10 cellular contexts compared by ENCODE assay signal in genomic region chr19:13987101-13987890, GRCh38. TPM values are rescaled to one million over a fixed set of nuclear protein-coding genes. Genes with fewer than 3 reads are reported as not detected.
DNase-seq lines count a peak whose midpoint lies in the region; ATAC-seq, FAIRE-seq and TF ChIP-seq lines count a peak whose summit lies in the region.
"Had no signal": no experiment of that assay in that cellular context is flagged by ENCODE, and none has a peak within 500 bp of the region (broad histone marks: within the 10 kb centered on the region; RNA-seq: fewer than 3 reads in every experiment).

No MANE protein-coding gene starts in this region.

- peak overlapping the region; percentile 54 for H3K4me3 Mint-ChIP-seq in T-helper 1 cell treated with Interleukin-12 subunit alpha and Interleukin-12 subunit beta and Interleukin-4 antibody, amounts not matched to agents 30 μg/mL and 1 μg/mL, for 36 hours
- H3K4me3 Mint-ChIP-seq in activated T-cell treated with anti-CD3 and anti-CD28 coated beads, Interleukin-2, amount 50 U/mL, for 4 hours = peak overlapping the region; percentile 67

- no peak for ATAC-seq in activated T-cell treated with anti-CD3 and anti-CD28 coated beads, Interleukin-2, amount 50 U/mL, for 4 hours
- ATAC-seq in thoracic aorta (ENCODE audit: insufficient number of reproducible peaks, low FRiP score, low read depth) = no peak

- peaks cover 27% of the 10 kb centered on the region for H3K36me3 Mint-ChIP-seq in T-helper 1 cell treated with Interleukin-12 subunit alpha and Interleukin-12 subunit beta and Interleukin-4 antibody, amounts not matched to agents 30 μg/mL and 1 μg/mL, for 36 hours (ENCODE audit: low read depth)
- peaks cover 19% of the 10 kb centered on the region for H3K36me3 Mint-ChIP-seq in activated T-cell treated with anti-CD3 and anti-CD28 coated beads, Interleukin-2, amount 50 U/mL, for 4 hours (ENCODE audit: insufficient read depth)

- peak overlapping the region; percentile 88 to 91 for H3K27ac ChIP-seq in kidney (ENCODE audit: low read depth in 2 of 2, low read length in 2 of 2)
- H3K27ac ChIP-seq in thoracic aorta = peak overlapping the region; percentile 47 to 77

- H3K4me1 Mint-ChIP-seq in T-helper 1 cell treated with Interleukin-12 subunit alpha and Interleukin-12 subunit beta and Interleukin-4 antibody, amounts not matched to agents 30 μg/mL and 1 μg/mL, for 36 hours (ENCODE audit: low read depth) = peaks cover 32% of the 10 kb centered on the region
- peaks cover 76% of the 10 kb centered on the region for H3K4me1 Mint-ChIP-seq in activated T-cell treated with anti-CD3 and anti-CD28 coated beads, Interleukin-2, amount 50 U/mL, for 4 hours (ENCODE audit: low read depth)

- peaks cover 6 to 14% of the 10 kb centered on the region in 2 donors for H3K36me3 ChIP-seq in kidney (ENCODE audit: control insufficient read depth in 1 of 2, insufficient read depth in 2 of 2, low read length in 2 of 2)
- H3K36me3 ChIP-seq in thoracic aorta = peaks cover 4% of the 10 kb centered on the region

- TF ChIP-seq CTCF in kidney (IDR thresholded peaks at IDR 0.05; ENCODE audit: borderline replicate concordance, extremely low read depth, insufficient read depth) = no peak
- no peak for TF ChIP-seq CTCF in thoracic aorta (IDR thresholded peaks at IDR 0.05)

- no peaks in the 10 kb centered on the region for H3K9me3 Mint-ChIP-seq in T-helper 1 cell treated with Interleukin-12 subunit alpha and Interleukin-12 subunit beta and Interleukin-4 antibody, amounts not matched to agents 30 μg/mL and 1 μg/mL, for 36 hours
- no peaks in the 10 kb centered on the region for H3K9me3 Mint-ChIP-seq in activated T-cell treated with anti-CD3 and anti-CD28 coated beads, Interleukin-2, amount 50 U/mL, for 4 hours

- FAIRE-seq in kidney (lab: Jason Lieb, UNC) = no peak

- H3K27me3 Mint-ChIP-seq in T-helper 1 cell treated with Interleukin-12 subunit alpha and Interleukin-12 subunit beta and Interleukin-4 antibody, amounts not matched to agents 30 μg/mL and 1 μg/mL, for 36 hours (ENCODE audit: low read depth) = no peaks in the 10 kb centered on the region
- no peaks in the 10 kb centered on the region for H3K27me3 Mint-ChIP-seq in activated T-cell treated with anti-CD3 and anti-CD28 coated beads, Interleukin-2, amount 50 U/mL, for 4 hours (ENCODE audit: low read depth)

- H3K9ac ChIP-seq in kidney (ENCODE audit: low read length in 2 of 2) = peak overlapping the region; percentile 48 to 67

- H3K27ac Mint-ChIP-seq in T-helper 1 cell treated with Interleukin-12 subunit alpha and Interleukin-12 subunit beta and Interleukin-4 antibody, amounts not matched to agents 30 μg/mL and 1 μg/mL, for 36 hours = peak overlapping the region; percentile 96

- H3K27me3 ChIP-seq in thoracic aorta (replicated peaks; ENCODE audit: insufficient read depth) = no peaks in the 10 kb centered on the region

- H3K4me1 ChIP-seq in kidney (ENCODE audit: control insufficient read depth in 1 of 2, insufficient read depth in 1 of 2, low read depth in 1 of 2, low read length in 2 of 2) = peaks cover 18 to 25% of the 10 kb centered on the region in 2 donors
- peaks cover 17 to 19% of the 10 kb centered on the region in 2 donors for H3K4me1 ChIP-seq in thoracic aorta (ENCODE audit: control insufficient read depth in 1 of 2, low read depth in 2 of 2)

- DNase-seq in T-helper 1 cell = no peak
- DNase-seq in activated T-cell treated with anti-CD3 and anti-CD28 coated beads, Interleukin-2, amount 50 U/mL, for 4 hours = no peak
- DNase-seq in kidney = peak; percentile 82
- DNase-seq in thoracic aorta (ENCODE audit: low spot score) = no peak
- DNase-seq in COR-L47 (lab: John Stamatoyannopoulos, UW) = no peak
- DNase-seq in hepatic stellate cell (ENCODE audit: low spot score) = no peak
- no peak for DNase-seq in activated effector memory CD4-positive, alpha-beta T cell treated with anti-CD3 and anti-CD28 coated beads, Interleukin-2, amount 50 U/mL, for 16 hours

- H3K9me3 ChIP-seq in kidney (ENCODE audit: control insufficient read depth in 1 of 2, low read length in 2 of 2) (no peaks in the 10 kb centered on the region), thoracic aorta (no peaks in the 10 kb centered on the region)

- H3K4me3 ChIP-seq in kidney (ENCODE audit: low read length in 2 of 2) = peak overlapping the region in 1 of 2 donors; percentile 17
- H3K4me3 ChIP-seq in thoracic aorta = peak overlapping the region; percentile 48

- intact Hi-C loops in kidney (cut with DNase I) = no loop called here

RNA-seq across cellular contexts. Expression of gene RFX1, which starts 18.8 kb away (rescaled TPM):
- total RNA-seq in activated T-cell treated with anti-CD3 and anti-CD28 coated beads, Interleukin-2, amount 50 U/mL, for 4 hours = 10 to 100 TPM; 11.3 to 13.8 (median 12.3) TPM
- total RNA-seq in kidney = 17.9 TPM
- polyA plus RNA-seq in kidney (ENCODE audit: insufficient read depth, low read depth, low replicate concordance) = 5.2 TPM
- 1 to 10 TPM; 3.0 to 5.7 TPM for total RNA-seq in thoracic aorta

RNA-seq across cellular contexts. Expression of gene DCAF15, which starts 35.0 kb away (rescaled TPM):
- total RNA-seq in activated T-cell treated with anti-CD3 and anti-CD28 coated beads, Interleukin-2, amount 50 U/mL, for 4 hours = 10 to 100 TPM; 65.2 to 75.4 (median 66.2) TPM
- total RNA-seq in kidney = 35.5 TPM
- 21.9 TPM for polyA plus RNA-seq in kidney (ENCODE audit: insufficient read depth, low read depth, low replicate concordance)
- total RNA-seq in thoracic aorta = 10 to 100 TPM; 12.6 to 31.4 TPM

RNA-seq across cellular contexts. Expression of gene RLN3, which starts 40.7 kb away (rescaled TPM):
- total RNA-seq in activated T-cell treated with anti-CD3 and anti-CD28 coated beads, Interleukin-2, amount 50 U/mL, for 4 hours = not detected
- total RNA-seq in kidney = not detected
- polyA plus RNA-seq in kidney (ENCODE audit: insufficient read depth, low read depth, low replicate concordance) = not detected
- total RNA-seq in thoracic aorta = not detected
- total RNA-seq: glomerular endothelial cell, NCI-H460 had no signal

RNA-seq across cellular contexts. Expression of gene IL27RA, which starts 44.3 kb away (rescaled TPM):
- total RNA-seq in activated T-cell treated with anti-CD3 and anti-CD28 coated beads, Interleukin-2, amount 50 U/mL, for 4 hours = 100 to 1,000 TPM in 1 of 3 donors, 10 to 100 TPM in 2; 91.2 to 102 (median 94.0) TPM
- total RNA-seq in kidney (14.1 TPM), thoracic aorta (1 to 10 TPM; 1.1 to 5.3 TPM)
- 3.1 TPM for polyA plus RNA-seq in kidney (ENCODE audit: insufficient read depth, low read depth, low replicate concordance)

RNA-seq across cellular contexts. Expression of gene PODNL1, which starts 49.1 kb away (rescaled TPM):
- total RNA-seq in activated T-cell treated with anti-CD3 and anti-CD28 coated beads, Interleukin-2, amount 50 U/mL, for 4 hours = under 1 TPM in 2 of 3 donors, not detected in 1; 0.08 to 0.30 TPM
- 3.0 TPM for total RNA-seq in kidney
- polyA plus RNA-seq in kidney (ENCODE audit: insufficient read depth, low read depth, low replicate concordance) = not detected
- 1 to 10 TPM; 3.5 to 9.9 TPM for total RNA-seq in thoracic aorta
- total RNA-seq: NCI-H460 had no signal
